Comparison of ENCODE assay signal across 16 cellular contexts in the genomic region with DNA sequence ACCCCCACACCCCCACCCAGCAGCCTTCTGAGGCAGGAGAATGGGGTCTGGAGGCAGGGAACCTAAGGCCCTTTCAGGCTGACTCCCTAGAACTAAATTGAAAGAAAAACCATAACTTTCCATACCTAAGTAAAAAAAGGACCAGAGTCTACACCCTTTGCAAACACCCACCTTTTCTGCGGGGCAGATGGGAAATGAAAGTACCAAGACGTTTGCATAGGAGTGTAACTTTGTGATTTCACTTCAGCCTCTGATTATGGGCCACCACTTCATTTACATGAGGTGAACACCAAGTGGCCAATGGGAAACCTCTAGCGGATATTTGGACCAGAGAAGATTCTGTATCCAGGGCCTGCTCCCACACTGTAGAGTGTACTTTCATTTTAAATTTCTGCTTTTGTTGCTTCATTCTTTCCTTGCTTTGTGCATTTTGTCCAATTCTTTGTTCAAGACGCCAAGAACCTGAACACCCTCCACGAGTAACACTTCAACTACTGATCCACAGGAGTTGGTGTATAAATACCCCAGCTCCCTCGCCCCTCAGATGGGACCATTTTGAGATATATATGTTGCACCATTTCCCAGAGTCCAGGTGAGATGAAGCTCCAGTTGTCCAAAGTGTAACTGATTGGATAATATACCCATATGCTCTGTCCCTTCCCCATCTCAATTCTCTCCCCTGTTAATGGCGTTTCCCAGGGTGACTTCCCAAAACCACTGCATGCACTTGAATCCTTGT. TPM values are rescaled to one million over a fixed set of nuclear protein-coding genes. Genes with fewer than 3 reads are reported as not detected.
A peak's percentile ranks its signal among the peaks of the same experiment; 100 is the strongest.
DNase-seq lines count a peak whose midpoint lies in the region; ATAC-seq, FAIRE-seq and TF ChIP-seq lines count a peak whose summit lies in the region.
"Had no signal": no experiment of that assay in that cellular context is flagged by ENCODE, and none has a peak within 500 bp of the region (broad histone marks: within the 10 kb centered on the region; RNA-seq: fewer than 3 reads in every experiment).

No MANE protein-coding gene starts in this region.

- no peaks in the 10 kb centered on the region for H3K79me2 ChIP-seq in HepG2 (ENCODE audit: insufficient read depth, low read length)

- H3K9ac ChIP-seq in HepG2 (ENCODE audit: insufficient read depth, low read depth, low read length): no peak overlapping the region

- FAIRE-seq in HepG2 (lab: Jason Lieb, UNC): no peak
- FAIRE-seq: A204.1 had no signal

- TF ChIP-seq CTCF in GM06990 (IDR thresholded peaks at IDR 0.05; ENCODE audit: insufficient read depth, low read length, poor library complexity, severe bottlenecking): no peak
- no peak for TF ChIP-seq CTCF in HepG2 (CRISPR knock-in tag; IDR thresholded peaks at IDR 0.05)

- peak; percentile 58 for DNase-seq in GM06990 (ENCODE audit: extremely low read depth, insufficient read length)
- peak; percentile 41 for DNase-seq in GM19240 (ENCODE audit: insufficient read length, low spot score)
- DNase-seq in cerebellum (ENCODE audit: low spot score): no peak
- no peak for DNase-seq in HepG2 (ENCODE audit: low spot score)
- DNase-seq in stimulated activated naive CD4-positive, alpha-beta T cell (lab: John Stamatoyannopoulos, UW): no peak
- DNase-seq: activated gamma-delta T cell, immature natural killer cell, mucosa of descending colon, NCI-H1092, NCI-H748 treated with DMSO at 0.1 percent for 48 hours, psoas muscle had no signal

- no peak overlapping the region for H3K4me2 ChIP-seq in HepG2 (ENCODE audit: low read depth, low read length)

- ATAC-seq in HG02623 (IDR thresholded peaks at IDR 0.05; ENCODE audit: unreplicated experiment) (peak; percentile 83), HG03442 (IDR thresholded peaks at IDR 0.05; ENCODE audit: unreplicated experiment) (peak; percentile 91), HepG2 (no peak), HG03039 (IDR thresholded peaks at IDR 0.05; ENCODE audit: unreplicated experiment) (no peak)
- ATAC-seq: activated CD4-positive, CD25-positive, alpha-beta regulatory T cell treated with anti-CD3 and anti-CD28 coated beads, Interleukin-2, amount 50 U/mL, for 24 hours; mucosa of descending colon; psoas muscle had no signal

- H3K36me3 ChIP-seq in GM06990 (ENCODE audit: control insufficient read depth, insufficient read depth, low read length) (no peaks in the 10 kb centered on the region), HepG2 (replicated peaks in 1 of 2; ENCODE audit: control insufficient read depth in 1 of 2, insufficient read depth in 2 of 2, low read length in 2 of 2) (no peaks in the 10 kb centered on the region)

- 21% methylated on average over 7 of the region's 7 CpGs for WGBS in HepG2 (ENCODE audit: low lambda C conversion rate)

- TF ChIP-seq RAD21 in HepG2 (CRISPR knock-in tag; IDR thresholded peaks at IDR 0.05): no peak

- no peak overlapping the region for H3K27ac ChIP-seq in HepG2 (ENCODE audit: extremely low read length, insufficient read depth, low read length)
- H3K27ac ChIP-seq: psoas muscle had no signal

- in situ Hi-C loops in HepG2 (cut with HindIII; ENCODE audit: extremely low pct_ligation_motif_present, low pct_unique_long_range_greater_than_20kb): no loop called here

- BruUV-seq in HepG2 (replicated peaks; lab: Mats Ljungman, UMichigan): no TSS peak

- POLR2A ChIA-PET in HepG2 (lab: Yijun Ruan, JAX): no interaction called here

- CTCF ChIA-PET in HepG2 (lab: Yijun Ruan, JAX; ENCODE audit: low intra/inter-chr PET ratio, low total read pairs): no interaction called here

- TF ChIP-seq EP300 in HepG2 (IDR thresholded peaks at IDR 0.05; ENCODE audit: low read depth in 2 of 2, low read length in 2 of 2) (no peak), HepG2 (CRISPR knock-in tag; IDR thresholded peaks at IDR 0.05; ENCODE audit: borderline replicate concordance) (no peak)

- no peaks in the 10 kb centered on the region for H3K4me1 ChIP-seq in HepG2 (ENCODE audit: insufficient read depth, low read length)
- H3K4me1 ChIP-seq: psoas muscle had no signal

- H2AFZ ChIP-seq in HepG2 (ENCODE audit: low read length): no peak overlapping the region

- H3K4me3 ChIP-seq in GM06990 (replicated peaks; ENCODE audit: low read depth, low read length) (no peak overlapping the region), HepG2 (replicated peaks in 1 of 3; ENCODE audit: insufficient read depth in 1 of 3, low read depth in 2 of 3, low read length in 3 of 3) (no peak overlapping the region)
- H3K4me3 ChIP-seq: mucosa of descending colon, psoas muscle had no signal

- intact Hi-C loops in HepG2 (cut with micrococcal nuclease; ENCODE audit: unreplicated experiment): no loop called here

- no peak for TF ChIP-seq POLR2A in HepG2 (IDR thresholded peaks at IDR 0.05; ENCODE audit: insufficient read depth in 1 of 2, low read depth in 2 of 2, low read length in 2 of 2)

- no peaks in the 10 kb centered on the region for H3K27me3 ChIP-seq in GM06990 (replicated peaks; ENCODE audit: control insufficient read depth, insufficient read depth, low read length)
- H3K27me3 ChIP-seq in HepG2 (ENCODE audit: control insufficient read depth in 1 of 2, insufficient read depth in 2 of 2, low read length in 2 of 2): peaks cover 3 to 41% of the 10 kb centered on the region in 2 experiments; a peak in 3 of 5 replicates

- no peaks in the 10 kb centered on the region for H4K20me1 ChIP-seq in HepG2 (ENCODE audit: insufficient read depth, low read length)

- H3K9me3 ChIP-seq in HepG2 (ENCODE audit: low read length): 0 out of 2 replicates have a peak, but pooled peaks cover 6% of the 10 kb centered on the region
- H3K9me3 ChIP-seq: mucosa of descending colon, psoas muscle had no signal

TF ChIP-seq in HepG2, 621 proteins besides CTCF, POLR2A, EP300 and RAD21:
- no peak for TF ChIP-seq CBX5 (CRISPR knock-in tag; IDR thresholded peaks at IDR 0.05; ENCODE audit: borderline replicate concordance)
- no peak for TF ChIP-seq NAIF1 (CRISPR knock-in tag; IDR thresholded peaks at IDR 0.05; ENCODE audit: borderline replicate concordance)
- TF ChIP-seq CREB1 (IDR thresholded peaks at IDR 0.05): no peak
- TF ChIP-seq CREB1 (CRISPR knock-in tag; IDR thresholded peaks at IDR 0.05): no peak
- TF ChIP-seq SPEN (CRISPR knock-in tag; IDR thresholded peaks at IDR 0.05; ENCODE audit: low read depth): no peak
- TF ChIP-seq ZNF251 (CRISPR knock-in tag; IDR thresholded peaks at IDR 0.05): no peak
- TF ChIP-seq PCBP1 (IDR thresholded peaks at IDR 0.05; ENCODE audit: borderline replicate concordance, low read depth, low read length): no peak
- no peak for TF ChIP-seq RFXANK (CRISPR knock-in tag; IDR thresholded peaks at IDR 0.05)
- no peak for TF ChIP-seq ZNF766 (CRISPR knock-in tag; IDR thresholded peaks at IDR 0.05; ENCODE audit: borderline replicate concordance)
- no peak for TF ChIP-seq PTBP1 (IDR thresholded peaks at IDR 0.05; ENCODE audit: low read depth, low read length, poor library complexity, severe bottlenecking)
- TF ChIP-seq TEAD2 (CRISPR knock-in tag; IDR thresholded peaks at IDR 0.05): no peak
- TF ChIP-seq SATB2 (CRISPR knock-in tag; IDR thresholded peaks at IDR 0.05): no peak
- TF ChIP-seq PAWR (CRISPR knock-in tag; IDR thresholded peaks at IDR 0.05; ENCODE audit: borderline replicate concordance): no peak
- TF ChIP-seq, protein P1, sequence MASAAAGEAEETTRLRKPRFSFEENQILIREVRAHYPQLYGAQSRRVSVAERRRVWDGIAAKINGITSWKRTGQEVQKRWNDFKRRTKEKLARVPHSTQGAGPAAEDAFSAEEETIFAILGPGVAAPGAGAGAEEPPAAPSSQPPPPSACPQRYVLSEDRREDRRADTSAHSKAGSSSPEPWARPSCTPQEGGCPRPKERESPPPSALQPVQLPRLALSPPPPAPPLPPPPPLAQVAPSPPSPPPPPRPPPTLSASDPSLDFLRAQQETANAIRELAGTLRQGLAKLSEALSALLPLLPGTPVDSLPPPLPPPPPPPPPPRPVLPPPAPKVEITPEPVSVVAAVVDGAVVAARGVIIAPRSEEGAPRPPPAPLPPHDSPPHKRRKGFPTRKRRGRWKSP (CRISPR knock-in tag; IDR thresholded peaks at IDR 0.05): no peak
- no peak for TF ChIP-seq KLF9 (CRISPR knock-in tag; IDR thresholded peaks at IDR 0.05; ENCODE audit: low read depth)

RNA-seq across cellular contexts. Expression of a gene that starts 18.9 kb away (rescaled TPM):
- total RNA-seq in cerebellum (49.5 TPM), HepG2 (2016; rRNA removed; fragmentation: Illumina TruSeq; extraction: Trizol) (184 and 194 TPM in 2 replicates)
- 15.0 and 16.0 TPM in 2 replicates for total RNA-seq in HepG2 (2016; cell fraction: cytosol; rRNA removed; fragmentation: Illumina TruSeq; extraction: Trizol; ENCODE audit: low read depth)
- total RNA-seq in HepG2 (2016; cell fraction: insoluble cytoplasmic fraction; rRNA removed; fragmentation: Illumina TruSeq; extraction: Trizol): 174 and 198 TPM in 2 replicates
- total RNA-seq in HepG2 (2016; cell fraction: membrane; rRNA removed; fragmentation: Illumina TruSeq; extraction: Trizol): 47.5 and 54.5 TPM in 2 replicates
- 244 and 253 TPM in 2 replicates for total RNA-seq in HepG2 (2016; cell fraction: nucleus; rRNA removed; fragmentation: Illumina TruSeq; extraction: Trizol)
- 151 and 156 TPM in 2 replicates for polyA plus RNA-seq in HepG2 (2011; rRNA removed)
- 62.2 and 93.1 TPM in 2 replicates for polyA plus RNA-seq in HepG2 (2011; cell fraction: cytosol; rRNA removed)
- polyA plus RNA-seq in HepG2 (2011; cell fraction: nucleus; rRNA removed): 386 and 421 TPM in 2 replicates
- polyA plus RNA-seq in HepG2 (2012): 116 and 122 TPM in 2 replicates
- polyA plus RNA-seq in HepG2 (2016; cell fraction: cytosol; fragmentation: Illumina TruSeq; extraction: Trizol; ENCODE audit: low read depth): 13.9 and 17.6 TPM in 2 replicates
- 195 and 211 TPM in 2 replicates for polyA plus RNA-seq in HepG2 (2016; cell fraction: insoluble cytoplasmic fraction; fragmentation: Illumina TruSeq; extraction: Trizol; ENCODE audit: low read depth)
- 30.9 and 36.1 TPM in 2 replicates for polyA plus RNA-seq in HepG2 (2016; cell fraction: membrane; fragmentation: Illumina TruSeq; extraction: Trizol; ENCODE audit: low read depth)
- polyA plus RNA-seq in HepG2 (2016; cell fraction: nucleus; fragmentation: Illumina TruSeq; extraction: Trizol; ENCODE audit: insufficient read depth, low read depth): 597 and 599 TPM in 2 replicates
- polyA minus RNA-seq in HepG2 (2011; rRNA and poly(A)+ RNA removed; ENCODE audit: low replicate concordance): 66.2 and 97.9 TPM in 2 replicates
- polyA minus RNA-seq in HepG2 (2011; cell fraction: cytosol; rRNA and poly(A)+ RNA removed): 39.1 and 45.4 TPM in 2 replicates
- polyA minus RNA-seq in HepG2 (2011; cell fraction: nucleus; rRNA and poly(A)+ RNA removed): 358 and 382 TPM in 2 replicates

Comparison
In these comparisons a context has a peak if more than half of its experiments do, and no peak if none do; other contexts are left out.
1. DNase-seq: peak in GM06990 (single experiment) and GM19240 (single experiment); none in cerebellum (single experiment), HepG2 (single experiment) and stimulated activated naive CD4-positive, alpha-beta T cell (0 of 6).
2. ATAC-seq: peak in HG02623 (single experiment) and HG03442 (single experiment); none in HepG2 (single experiment) and HG03039 (single experiment).